Comparison of ENCODE assay signal across 1 cellular context in genomic region chr22:44085743-44086741, GRCh38.
TF ChIP-seq lines count a peak whose summit lies in the region.

No MANE protein-coding gene starts in this region.

TF ChIP-seq in H1, 55 proteins besides CTCF, POLR2A, EP300 and RAD21 (continued from another document):
- TF ChIP-seq GABPA (IDR thresholded peaks at IDR 0.05; ENCODE audit: borderline replicate concordance, insufficient read depth, low read length), result no peak
- TF ChIP-seq TAF1 (IDR thresholded peaks at IDR 0.05; ENCODE audit: low read depth, low read length), result no peak
- TF ChIP-seq CEBPB (IDR thresholded peaks at IDR 0.05; ENCODE audit: low read depth, low read length), result no peak
- TF ChIP-seq BCL11A (IDR thresholded peaks at IDR 0.05; ENCODE audit: low read depth in 2 of 2, low read length in 2 of 2), result no peak
- no peak for TF ChIP-seq SRF (IDR thresholded peaks at IDR 0.05; ENCODE audit: low read depth, low read length)
- no peak for TF ChIP-seq SIN3A (conservative IDR thresholded peaks at IDR 0.05 in 1 of 2, IDR thresholded peaks at IDR 0.05 in 1 of 2; ENCODE audit: low read depth in 1 of 2, low read length in 2 of 2)
- TF ChIP-seq SUZ12 (IDR thresholded peaks at IDR 0.05; ENCODE audit: low read length), result no peak
- TF ChIP-seq ZNF274 (IDR thresholded peaks at IDR 0.05; ENCODE audit: borderline replicate concordance, extremely low read depth, low read length), result no peak
- TF ChIP-seq HDAC2 (IDR thresholded peaks at IDR 0.05; ENCODE audit: borderline replicate concordance in 1 of 2, low read depth in 2 of 2, low read length in 2 of 2), result no peak
